Comparison of ENCODE assay signal across 1 cellular context in genomic region chr6:114449659-114450058, GRCh38.
TF ChIP-seq lines count a peak whose summit lies in the region.

No MANE protein-coding gene starts in this region.

TF ChIP-seq in WTC11, 78 proteins besides CTCF, POLR2A, EP300 and RAD21 (continued from another document):
- TF ChIP-seq ARID4B (CRISPR knock-in tag; IDR thresholded peaks at IDR 0.05; ENCODE audit: borderline replicate concordance): no peak
TF ChIP-seq in WTC11: peak in this region for 0.
